Comparison of ENCODE assay signal across 1 cellular context in the genomic region with DNA sequence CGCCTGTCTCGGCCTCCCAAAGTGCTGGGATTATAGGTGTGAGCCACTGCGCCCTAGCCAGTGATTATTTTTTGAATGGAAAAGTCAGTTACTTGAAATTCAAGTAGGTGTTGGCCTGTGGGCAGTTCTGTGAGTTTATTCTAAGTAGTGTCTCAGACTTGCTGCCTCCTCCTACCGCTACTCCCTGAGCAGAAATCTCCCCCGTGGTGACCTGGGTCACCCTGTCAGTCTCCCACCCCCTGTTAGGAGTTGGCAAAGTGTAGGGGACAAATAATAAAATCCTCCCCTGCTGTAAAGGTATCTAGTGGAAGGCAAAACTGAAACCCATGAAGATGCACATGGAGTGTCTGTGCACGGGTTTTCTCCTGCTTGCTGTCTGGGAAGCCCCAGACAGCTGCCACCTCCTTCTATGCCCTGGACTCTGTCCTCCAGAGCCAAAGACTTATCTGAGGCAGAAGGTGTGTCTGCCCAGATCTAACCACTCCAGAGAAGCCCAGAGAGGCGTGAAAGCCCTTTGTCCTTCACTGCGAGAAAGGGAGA.
TF ChIP-seq lines count a peak whose summit lies in the region.

No MANE protein-coding gene starts in this region.

TF ChIP-seq in IMR-90, 13 proteins besides CTCF, POLR2A, EP300 and RAD21:
- TF ChIP-seq RFX5 (IDR thresholded peaks at IDR 0.05; ENCODE audit: low read depth, low read length) (no peak), NFE2L2 (IDR thresholded peaks at IDR 0.05; ENCODE audit: low read depth, low read length) (no peak), MAFK (IDR thresholded peaks at IDR 0.05; ENCODE audit: low read depth, low read length) (no peak), USF2 (IDR thresholded peaks at IDR 0.05; ENCODE audit: low read depth, low read length) (no peak), CHD1 (IDR thresholded peaks at IDR 0.05; ENCODE audit: low read depth, low read length) (no peak), SMC3 (IDR thresholded peaks at IDR 0.05; ENCODE audit: low read depth, low read length) (no peak), FOS (IDR thresholded peaks at IDR 0.05; ENCODE audit: low read depth, low read length) (no peak), BHLHE40 (IDR thresholded peaks at IDR 0.05; ENCODE audit: low read depth, low read length) (no peak), ELK1 (IDR thresholded peaks at IDR 0.05; ENCODE audit: borderline replicate concordance, low read depth, low read length) (no peak), RCOR1 (IDR thresholded peaks at IDR 0.05; ENCODE audit: insufficient replicate concordance, low read length) (no peak), MXI1 (IDR thresholded peaks at IDR 0.05; ENCODE audit: borderline replicate concordance, low read depth, low read length) (no peak), CEBPB (IDR thresholded peaks at IDR 0.05; ENCODE audit: low read depth, low read length) (no peak), MAZ (IDR thresholded peaks at IDR 0.05; ENCODE audit: borderline replicate concordance, low read depth, low read length) (no peak)
